In the genomic region with DNA sequence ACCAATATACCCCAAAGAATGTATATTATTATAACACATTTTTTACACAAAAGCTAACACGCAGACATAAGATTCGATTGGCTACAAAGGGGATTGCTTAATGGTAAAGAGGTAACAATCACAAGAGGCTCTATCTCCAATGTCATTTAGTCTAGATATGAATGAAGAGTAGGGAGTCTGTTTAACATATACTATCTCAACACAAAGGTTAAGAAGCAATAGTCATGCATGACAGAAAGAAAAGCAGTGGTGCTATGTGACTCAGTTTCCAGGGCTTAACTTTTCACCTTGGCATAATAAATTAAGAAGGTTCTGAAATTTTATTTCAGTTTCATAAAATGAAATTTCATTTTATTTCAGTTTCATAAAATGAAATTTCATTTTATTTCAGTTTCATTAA, we compare ENCODE assay signal across 35 cellular contexts.
"Had no signal": no experiment of that assay in that cellular context is flagged by ENCODE, and none has a peak within 500 bp of the region (broad histone marks: within the 10 kb centered on the region; RNA-seq: fewer than 3 reads in every experiment).

No MANE protein-coding gene starts in this region.

- DNase-seq: Karpas-422, Kasumi-1, KBM-7, KG1, MG63, MM.1S, MV-4-11, NCI-H1048, NCI-H1092, NCI-H1092 treated with DMSO at 0.1 percent for 48 hours, NCI-H1105, NCI-H1105 treated with DMSO at 0.1 percent for 48 hours, NCI-H1417, NCI-H1417 treated with DMSO at 0.1 percent for 48 hours, NCI-H1436, NCI-H1436 treated with DMSO at 0.1 percent for 48 hours, NCI-H146, NCI-H1694, NCI-H1694 treated with DMSO at 0.1 percent for 48 hours, NCI-H187, NCI-H187 treated with DMSO at 0.1 percent for 48 hours, NCI-H1930, NCI-H2029, NCI-H2029 treated with DMSO at 0.1 percent for 48 hours, NCI-H2081, NCI-H2081 treated with DMSO at 0.1 percent for 48 hours, NCI-H2107, NCI-H2171, NCI-H2171 treated with DMSO at 0.1 percent for 48 hours, NCI-H2227 treated with DMSO at 0.1 percent for 48 hours, NCI-H226, NCI-H345, NCI-H446, NCI-H446 treated with DMSO at 0.1 percent for 48 hours, NCI-H510A had no signal
